ENCODE assay signal across 2 cellular contexts in the genomic region with DNA sequence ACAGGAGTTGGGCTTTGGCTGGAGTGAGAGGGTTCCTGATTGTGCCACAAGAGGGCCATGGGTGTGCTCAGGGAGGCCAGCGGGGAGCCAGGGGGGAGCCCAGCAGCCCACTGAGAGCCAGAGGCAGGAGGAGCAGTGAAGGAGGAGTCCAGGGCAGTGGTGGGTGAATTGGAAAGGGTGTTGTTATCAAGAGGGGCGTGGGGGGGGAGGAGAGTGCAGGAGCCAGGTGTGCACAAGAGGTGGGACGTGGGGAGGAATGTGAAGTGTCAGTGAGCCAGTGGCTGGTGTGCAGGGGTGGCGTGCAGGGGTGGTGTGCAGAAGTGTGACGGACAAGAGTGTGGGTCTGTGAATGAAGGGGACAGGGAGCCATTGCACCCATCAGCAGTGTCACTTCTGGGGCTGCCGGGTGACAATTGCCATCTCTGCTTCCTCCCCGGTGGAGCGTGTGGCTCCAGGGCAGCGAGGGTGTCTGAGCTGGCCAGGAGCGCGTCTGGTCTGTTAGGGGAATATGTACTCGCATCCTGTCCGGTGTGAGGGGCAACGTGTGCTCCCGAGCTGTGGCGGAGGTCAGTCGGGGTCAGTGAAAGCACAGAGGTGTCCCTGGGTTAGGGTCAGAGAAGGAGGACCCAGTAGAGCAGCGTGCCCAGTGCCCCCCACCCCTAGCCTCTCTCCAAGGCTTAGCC.
TF ChIP-seq lines count a peak whose summit lies in the region.

No MANE protein-coding gene starts in this region.

TF ChIP-seq in HEK293T, 16 proteins besides CTCF, POLR2A, EP300 and RAD21 (continued from another document):
- no peak for TF ChIP-seq FOXK2 (IDR thresholded peaks at IDR 0.05)
- TF ChIP-seq L3MBTL2 (conservative IDR thresholded peaks at IDR 0.05): no peak
TF ChIP-seq in HEK293T: peak in this region for 0.

TF ChIP-seq in neural cell, 6 proteins besides CTCF, POLR2A, EP300 and RAD21 (continued from another document):
- TF ChIP-seq SMC3 (conservative IDR thresholded peaks at IDR 0.05; ENCODE audit: poor library complexity): no peak
- TF ChIP-seq POLR2AphosphoS5 (IDR thresholded peaks at IDR 0.05): no peak
- no peak for TF ChIP-seq TAF1 (IDR thresholded peaks at IDR 0.05; ENCODE audit: low read depth)
